ENCODE assay signal across 35 cellular contexts in genomic region chr12:26711569-26711968, GRCh38.
A peak's percentile ranks its signal among the peaks of the same experiment; 100 is the strongest.
DNase-seq lines count a peak whose midpoint lies in the region; ATAC-seq and TF ChIP-seq lines count a peak whose summit lies in the region.
"Had no signal": no experiment of that assay in that cellular context is flagged by ENCODE, and none has a peak within 500 bp of the region (broad histone marks: within the 10 kb centered on the region; RNA-seq: fewer than 3 reads in every experiment).

No MANE protein-coding gene starts in this region.

- WGBS in hepatocyte (ENCODE audit: low lambda C conversion rate, missing lambda C conversion rate) = 54% methylated on average over 3 of the region's 3 CpGs

- TF ChIP-seq CTCF in OCI-LY3 (IDR thresholded peaks at IDR 0.05; ENCODE audit: low read depth, low read length) (no peak), hepatocyte (IDR thresholded peaks at IDR 0.05; ENCODE audit: poor library complexity) (no peak), upper lobe of right lung (IDR thresholded peaks at IDR 0.05) (no peak)

- H3K4me2 ChIP-seq in OCI-LY3 (ENCODE audit: low read length) (peak overlapping the region; percentile 73), hepatocyte (peak overlapping the region; percentile 14)
- H3K4me2 ChIP-seq: neural progenitor cell had no signal

- DNase-seq in activated CD4-positive, alpha-beta T cell treated with anti-CD3 and anti-CD28 coated beads, Interleukin-2, amount 10 ng/mL, durations not matched to agents 24 days and 14 days = no peak
- DNase-seq in activated CD4-positive, alpha-beta T cell treated with anti-CD3 and anti-CD28 coated beads for 4 hours = no peak
- DNase-seq in hepatocyte (ENCODE audit: low spot score) = no peak
- DNase-seq in upper lobe of right lung = no peak
- no peak for DNase-seq in G401 (ENCODE audit: low spot score)
- DNase-seq in stimulated activated CD4-positive, alpha-beta T cell treated with anti-CD3 and anti-CD28 coated beads, Interleukin-4, amount 100 ng/mL, for 1 hour = no peak
- DNase-seq: 8988T; activated CD4-positive, alpha-beta T cell treated with anti-CD3 and anti-CD28 coated beads, Interleukin-2, amount 10 ng/mL, durations not matched to agents 7 days and 5 days; activated gamma-delta T cell; activated T-cell treated with anti-CD3 and anti-CD28 coated beads, Interleukin-2, amount 50 U/mL, for 1 hour; body of pancreas; Calu3; DMS79 treated with DMSO at 0.1 percent for 48 hours; effector memory CD8-positive, alpha-beta T cell; GF-D8; glutamatergic neuron; islet precursor cell; left ventricle myocardium superior; mesendoderm; MV-4-11; NCI-H146; NCI-H2107; NCI-H748 treated with DMSO at 0.1 percent for 48 hours; Peyer's patch; right lobe of liver; SHP77; stimulated activated CD4-positive, alpha-beta T cell treated with anti-CD3 and anti-CD28 coated beads, Interleukin-12 subunit alpha, Interleukin-12 subunit beta, amount 100 ng/mL, for 4 hours; stimulated activated CD4-positive, alpha-beta T cell treated with anti-CD3 and anti-CD28 coated beads, Interleukin-2, amount 100 ng/mL, for 48 hours had no signal

- H3K27me3 Mint-ChIP-seq in activated CD4-positive, alpha-beta T cell treated with anti-CD3 and anti-CD28 coated beads, Interleukin-2, amount 10 ng/mL, durations not matched to agents 24 days and 14 days = no peaks in the 10 kb centered on the region
- H3K27me3 Mint-ChIP-seq: activated CD4-positive, alpha-beta T cell treated with anti-CD3 and anti-CD28 coated beads, Interleukin-2, amount 10 ng/mL, durations not matched to agents 7 days and 5 days; central memory CD8-positive, alpha-beta T cell; effector memory CD8-positive, alpha-beta T cell; progenitor cell of endocrine pancreas had no signal

- H3K27ac Mint-ChIP-seq in activated CD4-positive, alpha-beta T cell treated with anti-CD3 and anti-CD28 coated beads, Interleukin-2, amount 10 ng/mL, durations not matched to agents 24 days and 14 days = peak overlapping the region; percentile 29
- H3K27ac Mint-ChIP-seq: activated CD4-positive, alpha-beta T cell treated with anti-CD3 and anti-CD28 coated beads, Interleukin-2, amount 10 ng/mL, durations not matched to agents 7 days and 5 days; effector memory CD8-positive, alpha-beta T cell; neural progenitor cell; progenitor cell of endocrine pancreas had no signal

- H3K4me3 ChIP-seq in OCI-LY3 (ENCODE audit: low read length) (peak overlapping the region; percentile 29), hepatocyte (no peak overlapping the region), upper lobe of right lung (no peak overlapping the region)
- H3K4me3 ChIP-seq: body of pancreas, neural progenitor cell, Peyer's patch, right lobe of liver, tibial nerve had no signal

- H3K9me3 Mint-ChIP-seq in activated CD4-positive, alpha-beta T cell treated with anti-CD3 and anti-CD28 coated beads, Interleukin-2, amount 10 ng/mL, durations not matched to agents 24 days and 14 days = peaks cover 5% of the 10 kb centered on the region
- H3K9me3 Mint-ChIP-seq: activated CD4-positive, alpha-beta T cell treated with anti-CD3 and anti-CD28 coated beads, Interleukin-2, amount 10 ng/mL, durations not matched to agents 7 days and 5 days; neural progenitor cell had no signal

- in situ Hi-C loops in G401 (cut with HindIII; ENCODE audit: low sequenced_read_pairs) = no loop called here

- peaks cover 3% of the 10 kb centered on the region for H3K4me1 Mint-ChIP-seq in activated CD4-positive, alpha-beta T cell treated with anti-CD3 and anti-CD28 coated beads, Interleukin-2, amount 10 ng/mL, durations not matched to agents 24 days and 14 days
- H3K4me1 Mint-ChIP-seq: activated CD4-positive, alpha-beta T cell treated with anti-CD3 and anti-CD28 coated beads, Interleukin-2, amount 10 ng/mL, durations not matched to agents 7 days and 5 days; CD14-positive monocyte; central memory CD8-positive, alpha-beta T cell had no signal

- H3K79me2 ChIP-seq in OCI-LY3 (ENCODE audit: low read length) = peaks cover 31% of the 10 kb centered on the region
- H3K79me2 ChIP-seq in hepatocyte = no peaks in the 10 kb centered on the region

- H3K4me1 ChIP-seq in OCI-LY3 (ENCODE audit: low read length) (peaks cover 80% of the 10 kb centered on the region), hepatocyte (ENCODE audit: insufficient read depth) (peaks cover 6% of the 10 kb centered on the region), upper lobe of right lung (no peaks in the 10 kb centered on the region)
- H3K4me1 ChIP-seq: body of pancreas, Peyer's patch, right lobe of liver, tibial nerve had no signal

- peak overlapping the region; percentile 64 for H3K9ac ChIP-seq in OCI-LY3 (ENCODE audit: low read length)
- H3K9ac ChIP-seq: neural progenitor cell had no signal

- peak; percentile 36 for ATAC-seq in upper lobe of right lung
- ATAC-seq in GM18520 (IDR thresholded peaks at IDR 0.05; ENCODE audit: unreplicated experiment) = no peak
- ATAC-seq: body of pancreas; effector memory CD8-positive, alpha-beta T cell; left ventricle myocardium superior had no signal

- no peaks in the 10 kb centered on the region for H4K20me1 ChIP-seq in OCI-LY3 (ENCODE audit: insufficient read depth, low read length)
- no peaks in the 10 kb centered on the region for H4K20me1 ChIP-seq in hepatocyte (ENCODE audit: insufficient read depth, poor library complexity, severe bottlenecking)

- peaks cover 18% of the 10 kb centered on the region for H3K36me3 ChIP-seq in OCI-LY3 (replicated peaks; ENCODE audit: low read depth, low read length)
- H3K36me3 ChIP-seq in hepatocyte (replicated peaks; ENCODE audit: insufficient read depth, low read depth) = no peaks in the 10 kb centered on the region
- H3K36me3 ChIP-seq in upper lobe of right lung = peaks cover 9% of the 10 kb centered on the region
- H3K36me3 ChIP-seq: neural progenitor cell had no signal

- H3K36me3 Mint-ChIP-seq in activated CD4-positive, alpha-beta T cell treated with anti-CD3 and anti-CD28 coated beads, Interleukin-2, amount 10 ng/mL, durations not matched to agents 24 days and 14 days (ENCODE audit: low read depth) = peaks cover 25% of the 10 kb centered on the region
- H3K36me3 Mint-ChIP-seq: neural progenitor cell had no signal

- intact Hi-C loops in activated CD4-positive, alpha-beta T cell treated with anti-CD3 and anti-CD28 coated beads, Interleukin-2, amount 10 ng/mL, durations not matched to agents 24 days and 14 days (cut with micrococcal nuclease) = no loop called here
- intact Hi-C loops in upper lobe of right lung (cut with DNase I) = no loop called here

- no peak overlapping the region for H2AFZ ChIP-seq in OCI-LY3 (ENCODE audit: low read depth, low read length)
- no peak overlapping the region for H2AFZ ChIP-seq in hepatocyte
- H2AFZ ChIP-seq: neural progenitor cell had no signal

- H3K27ac ChIP-seq in OCI-LY3 (ENCODE audit: low read length) = peak overlapping the region; percentile 97
- peak overlapping the region; percentile 68 for H3K27ac ChIP-seq in hepatocyte
- H3K27ac ChIP-seq in upper lobe of right lung = no peak overlapping the region
- H3K27ac ChIP-seq: body of pancreas, neural progenitor cell, Peyer's patch, right lobe of liver, tibial nerve had no signal

- H3K27me3 ChIP-seq in OCI-LY3 (ENCODE audit: low read depth, low read length) (no peaks in the 10 kb centered on the region), hepatocyte (no peaks in the 10 kb centered on the region), upper lobe of right lung (no peaks in the 10 kb centered on the region)
- H3K27me3 ChIP-seq: body of pancreas, neural progenitor cell, Peyer's patch, right lobe of liver, tibial nerve had no signal

- H3K9me2 ChIP-seq in hepatocyte (replicated peaks; ENCODE audit: insufficient read depth) = no peaks in the 10 kb centered on the region

- H3K9me3 ChIP-seq in OCI-LY3 (ENCODE audit: insufficient read depth, low read length) (no peaks in the 10 kb centered on the region), hepatocyte (ENCODE audit: low read depth) (no peaks in the 10 kb centered on the region), upper lobe of right lung (no peaks in the 10 kb centered on the region)
- H3K9me3 ChIP-seq: body of pancreas, Peyer's patch, right lobe of liver, tibial nerve had no signal

- no peak overlapping the region for H3K4me3 Mint-ChIP-seq in activated CD4-positive, alpha-beta T cell treated with anti-CD3 and anti-CD28 coated beads, Interleukin-2, amount 10 ng/mL, durations not matched to agents 24 days and 14 days
- H3K4me3 Mint-ChIP-seq: activated CD4-positive, alpha-beta T cell treated with anti-CD3 and anti-CD28 coated beads, Interleukin-2, amount 10 ng/mL, durations not matched to agents 7 days and 5 days; CD14-positive monocyte; central memory CD8-positive, alpha-beta T cell; effector memory CD8-positive, alpha-beta T cell; neural progenitor cell had no signal
